8 cellular contexts compared by ENCODE assay signal in the genomic region with DNA sequence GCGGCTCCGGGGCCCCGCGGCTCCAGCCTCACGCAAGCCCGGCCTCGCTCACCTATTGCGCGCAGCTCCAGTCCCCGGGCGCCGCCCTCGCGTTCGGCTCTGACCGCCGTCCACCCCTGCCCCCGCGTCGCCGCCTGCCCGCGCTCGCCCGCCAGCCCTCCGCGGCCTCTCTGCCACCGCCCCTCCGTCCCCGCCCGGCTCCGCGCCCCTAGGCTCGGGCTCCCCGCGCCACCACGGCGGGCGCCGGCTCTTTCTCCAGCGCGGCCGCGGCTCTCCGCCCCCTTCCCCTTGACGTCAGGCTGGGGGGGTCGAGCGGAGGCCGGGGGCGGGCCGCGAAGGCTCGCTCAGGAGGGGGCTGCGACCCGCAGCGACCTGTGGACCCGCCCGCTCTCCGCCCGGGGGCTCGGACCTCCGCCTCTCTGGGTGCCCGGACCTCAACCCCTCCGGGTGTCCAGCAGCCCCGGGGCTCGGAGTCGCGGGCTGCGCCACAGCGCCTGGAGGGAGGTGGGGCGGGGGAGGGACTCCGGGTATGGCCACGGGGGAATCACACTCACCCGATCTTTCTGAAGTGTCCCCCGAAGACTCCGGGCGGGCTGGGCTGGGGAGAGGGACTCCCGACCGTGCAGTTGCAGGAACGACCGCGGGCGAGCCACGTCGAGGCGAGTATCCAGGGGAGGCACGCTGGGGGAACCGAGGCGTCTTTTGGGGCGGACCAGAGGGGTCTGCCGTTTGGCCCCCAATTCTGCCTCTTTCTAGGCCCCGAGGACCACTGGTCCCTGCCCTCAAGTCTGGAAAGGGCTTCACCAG.
A peak's percentile ranks its signal among the peaks of the same experiment; 100 is the strongest.
DNase-seq lines count a peak whose midpoint lies in the region; ATAC-seq and TF ChIP-seq lines count a peak whose summit lies in the region.

A gene with protein sequence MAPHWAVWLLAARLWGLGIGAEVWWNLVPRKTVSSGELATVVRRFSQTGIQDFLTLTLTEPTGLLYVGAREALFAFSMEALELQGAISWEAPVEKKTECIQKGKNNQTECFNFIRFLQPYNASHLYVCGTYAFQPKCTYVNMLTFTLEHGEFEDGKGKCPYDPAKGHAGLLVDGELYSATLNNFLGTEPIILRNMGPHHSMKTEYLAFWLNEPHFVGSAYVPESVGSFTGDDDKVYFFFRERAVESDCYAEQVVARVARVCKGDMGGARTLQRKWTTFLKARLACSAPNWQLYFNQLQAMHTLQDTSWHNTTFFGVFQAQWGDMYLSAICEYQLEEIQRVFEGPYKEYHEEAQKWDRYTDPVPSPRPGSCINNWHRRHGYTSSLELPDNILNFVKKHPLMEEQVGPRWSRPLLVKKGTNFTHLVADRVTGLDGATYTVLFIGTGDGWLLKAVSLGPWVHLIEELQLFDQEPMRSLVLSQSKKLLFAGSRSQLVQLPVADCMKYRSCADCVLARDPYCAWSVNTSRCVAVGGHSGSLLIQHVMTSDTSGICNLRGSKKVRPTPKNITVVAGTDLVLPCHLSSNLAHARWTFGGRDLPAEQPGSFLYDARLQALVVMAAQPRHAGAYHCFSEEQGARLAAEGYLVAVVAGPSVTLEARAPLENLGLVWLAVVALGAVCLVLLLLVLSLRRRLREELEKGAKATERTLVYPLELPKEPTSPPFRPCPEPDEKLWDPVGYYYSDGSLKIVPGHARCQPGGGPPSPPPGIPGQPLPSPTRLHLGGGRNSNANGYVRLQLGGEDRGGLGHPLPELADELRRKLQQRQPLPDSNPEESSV (minus strand): TSS at position 257 of the 807 bp plus-strand sequence. CDS start 2,194 bp downstream, outside the sequence.

- ATAC-seq in effector memory CD8-positive, alpha-beta T cell (replicated peaks) = peak; percentile 54
- ATAC-seq in memory B cell (ENCODE audit: low read depth) = peak; percentile 20
- ATAC-seq in stimulated activated naive CD8-positive, alpha-beta T cell treated with anti-CD3 and anti-CD28 coated beads, Interleukin-15, Interleukin-2, amounts not matched to agents 100 U/mL and 50 U/mL, for 24 hours = no peak
- ATAC-seq in HG03565 (IDR thresholded peaks at IDR 0.05; ENCODE audit: unreplicated experiment) = no peak

- TF ChIP-seq CTCF in Loucy (conservative IDR thresholded peaks at IDR 0.05; ENCODE audit: low read length) = no peak

- H3K9me3 ChIP-seq in ES-I3 (ENCODE audit: control insufficient read depth, insufficient read depth, low read length) = no peaks in the 10 kb centered on the region
- H3K9me3 ChIP-seq in Loucy (ENCODE audit: insufficient read depth, low read depth, low read length) = no peaks in the 10 kb centered on the region

- peak within 1 kb of the TSS; percentile 93 for H3K9ac ChIP-seq in ES-I3 (ENCODE audit: low read depth, low read length)
- peak within 1 kb of the TSS; percentile 100 for H3K9ac ChIP-seq in Loucy (ENCODE audit: low read depth, low read length, poor library complexity, severe bottlenecking)

- H3F3A ChIP-seq in Loucy (ENCODE audit: low read depth) = peaks cover 4% of the 10 kb centered on the region

- no peaks in the 10 kb centered on the region for H3K27me3 Mint-ChIP-seq in effector memory CD8-positive, alpha-beta T cell
- H3K27me3 Mint-ChIP-seq in memory B cell = peaks cover 10% of the 10 kb centered on the region

- peak; percentile 44 to 47 for DNase-seq in activated CD4-positive, alpha-beta T cell treated with anti-CD3 and anti-CD28 coated beads, Interleukin-2, amount 50 U/mL, for 48 hours
- DNase-seq in effector memory CD8-positive, alpha-beta T cell = peak; percentile 59 to 67 (median 62)
- peak in 1 of 2 donors; percentile 63 for DNase-seq in memory B cell (ENCODE audit: low spot score in 2 of 2)
- peak; percentile 58 for DNase-seq in stimulated activated naive CD8-positive, alpha-beta T cell treated with anti-CD3 and anti-CD28 coated beads, Interleukin-15, Interleukin-2, amounts not matched to agents 100 U/mL and 50 U/mL, for 24 hours
- DNase-seq in SKM-1 treated with dmso at 0.1 percent for 144 hours (lab: John Stamatoyannopoulos, UW; ENCODE audit: unreplicated experiment) = no peak

- no peaks in the 10 kb centered on the region for H3K9me3 Mint-ChIP-seq in effector memory CD8-positive, alpha-beta T cell
- no peaks in the 10 kb centered on the region for H3K9me3 Mint-ChIP-seq in memory B cell

- peak within 1 kb of the TSS; percentile 99 for H3K4me3 ChIP-seq in Loucy (ENCODE audit: low read length, poor library complexity, severe bottlenecking)

- H3K36me3 ChIP-seq in ES-I3 (ENCODE audit: insufficient read depth, low read length) (peaks cover 5% of the 10 kb centered on the region; the same call in 1 of the 2 replicates), Loucy (ENCODE audit: insufficient read depth, low read length) (peaks cover 9% of the 10 kb centered on the region; the same call in 1 of the 2 replicates)

- H3K79me2 ChIP-seq in Loucy (ENCODE audit: insufficient read depth, low read length) = peaks cover 42% of the 10 kb centered on the region

- peaks cover 27% of the 10 kb centered on the region for H3K36me3 Mint-ChIP-seq in effector memory CD8-positive, alpha-beta T cell (ENCODE audit: insufficient read depth)
- no peaks in the 10 kb centered on the region for H3K36me3 Mint-ChIP-seq in memory B cell

- H3K4me1 Mint-ChIP-seq in effector memory CD8-positive, alpha-beta T cell (ENCODE audit: low read depth in 2 of 2) = peaks cover 19 to 30% of the 10 kb centered on the region in 2 donors
- H3K4me1 Mint-ChIP-seq in memory B cell = peaks cover 18% of the 10 kb centered on the region

- H3K27ac Mint-ChIP-seq in effector memory CD8-positive, alpha-beta T cell = peak within 1 kb of the TSS; percentile 38 to 90
- no peak within 1 kb of the TSS for H3K27ac Mint-ChIP-seq in memory B cell

- H3K4me3 Mint-ChIP-seq in effector memory CD8-positive, alpha-beta T cell = peak within 1 kb of the TSS; percentile 85 to 88
- H3K4me3 Mint-ChIP-seq in memory B cell = peak within 1 kb of the TSS; percentile 82

- peaks cover 29% of the 10 kb centered on the region for H4K20me1 ChIP-seq in Loucy (ENCODE audit: insufficient read depth, low read length, poor library complexity, severe bottlenecking)

- H3K9me2 ChIP-seq in Loucy (replicated peaks; ENCODE audit: low read depth, low read length) = no peaks in the 10 kb centered on the region

- H3K4me1 ChIP-seq in ES-I3 (ENCODE audit: insufficient read depth, low read length) (peaks cover 32% of the 10 kb centered on the region), Loucy (ENCODE audit: insufficient read depth, low read length, poor library complexity, severe bottlenecking) (peaks cover 17% of the 10 kb centered on the region)

- H3K27me3 ChIP-seq in Loucy (ENCODE audit: insufficient read depth, low read length, poor library complexity, severe bottlenecking) = peaks cover 3% of the 10 kb centered on the region

- peak within 1 kb of the TSS; percentile 93 for H3K4me2 ChIP-seq in Loucy (ENCODE audit: low read depth, low read length, poor library complexity, severe bottlenecking)

- peak within 1 kb of the TSS; percentile 89 for H2AFZ ChIP-seq in Loucy (ENCODE audit: low read length)

Comparison
In these comparisons a context has a peak if more than half of its experiments do, and no peak if none do; other contexts are left out.
1. ATAC-seq: peak in effector memory CD8-positive, alpha-beta T cell (single experiment) and memory B cell (single experiment); none in stimulated activated naive CD8-positive, alpha-beta T cell treated with anti-CD3 and anti-CD28 coated beads, Interleukin-15, Interleukin-2, amounts not matched to agents 100 U/mL and 50 U/mL, for 24 hours (single experiment) and HG03565 (single experiment).